6 cellular contexts compared by ENCODE assay signal in genomic region chr17:73895157-73895556, GRCh38.
"Had no signal": no experiment of that assay in that cellular context is flagged by ENCODE, and none has a peak within 500 bp of the region (broad histone marks: within the 10 kb centered on the region; RNA-seq: fewer than 3 reads in every experiment).

No MANE protein-coding gene starts in this region.

- H3K4me1 Mint-ChIP-seq: IgD-negative memory B cell had no signal

- H3K27ac Mint-ChIP-seq: HFFc6 had no signal

- ATAC-seq: HCT116, HepG2 had no signal

- H3K4me3 Mint-ChIP-seq: HFFc6, IgD-negative memory B cell had no signal

- DNase-seq: GM23248, GOT3, HFFc6 had no signal
